14 cellular contexts compared by ENCODE assay signal in genomic region chr4:186942745-186943606, GRCh38.
DNase-seq lines count a peak whose midpoint lies in the region; ATAC-seq and TF ChIP-seq lines count a peak whose summit lies in the region.
"Had no signal": no experiment of that assay in that cellular context is flagged by ENCODE, and none has a peak within 500 bp of the region (broad histone marks: within the 10 kb centered on the region; RNA-seq: fewer than 3 reads in every experiment).

No MANE protein-coding gene starts in this region.

- peak overlapping the region; percentile 82 for H2AFZ ChIP-seq in OCI-LY7 (ENCODE audit: low read length)

- H3K9me3 ChIP-seq in HEK293 (ENCODE audit: control insufficient read depth, insufficient read depth, low read depth, low read length) (no peaks in the 10 kb centered on the region), OCI-LY7 (ENCODE audit: low read length) (no peaks in the 10 kb centered on the region)
- H3K9me3 ChIP-seq: neutrophil had no signal

- CTCF ChIA-PET in HEK293 (lab: Yijun Ruan, JAX) = no interaction called here
- CTCF ChIA-PET in OCI-LY7 (lab: Charles Lee; ENCODE audit: unreplicated experiment) = no interaction called here

- H3K36me3 ChIP-seq in HEK293 (ENCODE audit: control insufficient read depth in 2 of 2, insufficient read depth in 1 of 2, low read length in 2 of 2) = no peaks in the 10 kb centered on the region
- no peaks in the 10 kb centered on the region for H3K36me3 ChIP-seq in OCI-LY7 (ENCODE audit: insufficient read depth, low read length)
- H3K36me3 ChIP-seq: neutrophil had no signal

- H3K27ac ChIP-seq in HEK293 (ENCODE audit: extremely low read depth, low read depth, low read length) = no peak overlapping the region
- no peak overlapping the region for H3K27ac ChIP-seq in OCI-LY7 (ENCODE audit: low read depth, low read length, poor library complexity, severe bottlenecking)
- H3K27ac ChIP-seq: neutrophil, SK-N-MC had no signal

- H3K79me2 ChIP-seq in OCI-LY7 (ENCODE audit: insufficient read depth, low read depth, low read length) = no peaks in the 10 kb centered on the region

- BruUV-seq in OCI-LY7 (replicated peaks; lab: Mats Ljungman, UMichigan) = no TSS peak

- intact Hi-C loops in OCI-LY7 (cut with micrococcal nuclease; ENCODE audit: unreplicated experiment) = no loop called here

- TF ChIP-seq CTCF in HEK293 (tag by site-specific recombination; IDR thresholded peaks at IDR 0.05) (no peak), OCI-LY7 (conservative IDR thresholded peaks at IDR 0.05; ENCODE audit: low read length) (no peak; the same call in 1 of the 2 replicates), fibroblast of mammary gland (conservative IDR thresholded peaks at IDR 0.05; ENCODE audit: control insufficient read depth, insufficient read depth, low read depth, low read length) (no peak), GM10266 (IDR thresholded peaks at IDR 0.05; ENCODE audit: control insufficient read depth, insufficient read depth, low read depth, missing control alignments) (no peak)

- H3K4me1 ChIP-seq in HEK293 (ENCODE audit: control insufficient read depth, insufficient read depth, low read length) (no peaks in the 10 kb centered on the region), OCI-LY7 (ENCODE audit: insufficient read depth, low read length, poor library complexity, severe bottlenecking) (peaks cover 24% of the 10 kb centered on the region)

- H3K4me3 ChIP-seq in HEK293 (ENCODE audit: low read depth, low read length) (no peak overlapping the region), OCI-LY7 (ENCODE audit: low read depth, low read length, poor library complexity, severe bottlenecking) (no peak overlapping the region), fibroblast of mammary gland (ENCODE audit: control insufficient read depth, low read depth, low read length) (no peak overlapping the region)
- H3K4me3 ChIP-seq: SK-N-MC had no signal

- H4K20me1 ChIP-seq in OCI-LY7 (ENCODE audit: insufficient read depth, low read length) = no peaks in the 10 kb centered on the region

- DNase-seq in OCI-LY7 (ENCODE audit: low spot score) = peak; percentile 65
- DNase-seq in fibroblast of mammary gland (ENCODE audit: low read depth) = peak; percentile 35
- DNase-seq in renal cortical epithelial cell (ENCODE audit: low read depth) = peak; percentile 81
- DNase-seq in HCEC 1CT = no peak
- no peak for DNase-seq in NCI-H187 treated with DMSO at 0.1 percent for 48 hours (lab: John Stamatoyannopoulos, UW)
- no peak for DNase-seq in GM10266 (ENCODE audit: extremely low spot score)
- DNase-seq: activated CD4-positive, alpha-beta T cell treated with anti-CD3 and anti-CD28 coated beads for 4 hours; activated effector memory CD4-positive, alpha-beta T cell treated with anti-CD3 and anti-CD28 coated beads, Interleukin-2, amount 50 U/mL, for 16 hours; effector CD4-positive, alpha-beta T cell; NCI-H2171 treated with DMSO at 0.1 percent for 48 hours had no signal

- no peaks in the 10 kb centered on the region for H3K9me2 ChIP-seq in OCI-LY7 (ENCODE audit: insufficient read depth, low read length)

- POLR2A ChIA-PET in HEK293 (lab: Yijun Ruan, JAX) = no interaction called here
- POLR2A ChIA-PET in OCI-LY7 (lab: Charles Lee) = interaction anchor here (1.0 to 1.2 kb wide), 2 partner anchors 26 to 144 kb away, joined by 3 read pairs; no protein-coding TSS in a partner anchor

- ATAC-seq in HG03108 (IDR thresholded peaks at IDR 0.05; ENCODE audit: unreplicated experiment) = no peak

- H3K4me2 ChIP-seq in OCI-LY7 (ENCODE audit: low read length) = peak overlapping the region; percentile 37

TF ChIP-seq in HEK293, 187 proteins besides CTCF, POLR2A, EP300 and RAD21:
- TF ChIP-seq TRIM28 (IDR thresholded peaks at IDR 0.05; ENCODE audit: borderline replicate concordance, low read length) (0 out of 2 replicates have a peak, but pooled peaks have one; percentile 32), ZFP41 (tag by site-specific recombination; IDR thresholded peaks at IDR 0.05; ENCODE audit: borderline replicate concordance) (no peak)

Comparison
In these comparisons a context has a peak if more than half of its experiments do, and no peak if none do; other contexts are left out.
1. DNase-seq: peak in OCI-LY7 (single experiment), fibroblast of mammary gland (single experiment) and renal cortical epithelial cell (single experiment); none in HCEC 1CT (single experiment), NCI-H187 treated with DMSO at 0.1 percent for 48 hours (single experiment) and GM10266 (single experiment).